In the genomic region with DNA sequence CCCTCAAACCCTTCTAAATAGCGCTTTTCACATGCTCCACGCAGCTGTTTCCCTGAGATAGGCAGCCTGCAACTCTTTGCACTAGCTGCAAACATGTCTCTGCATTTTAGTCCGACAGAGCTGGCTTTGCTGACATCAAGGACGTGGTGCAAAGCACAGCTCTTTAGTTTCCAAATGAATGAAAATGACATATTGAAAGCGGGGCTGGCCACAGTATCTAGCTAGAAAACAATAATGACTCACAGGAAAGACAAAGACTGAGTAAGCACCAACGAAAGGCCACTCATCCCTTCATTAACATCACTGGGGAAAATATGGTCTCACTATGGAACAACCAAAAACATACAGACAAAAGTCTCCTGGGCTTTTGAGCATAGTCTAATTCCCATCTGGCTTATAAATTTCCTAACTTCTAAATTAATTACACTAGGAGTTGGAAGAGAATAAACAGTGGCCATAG, we compare ENCODE assay signal across 8 cellular contexts. TPM values are rescaled to one million over a fixed set of nuclear protein-coding genes. Genes with fewer than 3 reads are reported as not detected.
DNase-seq lines count a peak whose midpoint lies in the region; ATAC-seq, FAIRE-seq and TF ChIP-seq lines count a peak whose summit lies in the region.

No MANE protein-coding gene starts in this region.

- DNase-seq in HTR-8/SVneo (ENCODE audit: insufficient read length, low spot score) (peak; percentile 41), NCI-H2029 (lab: John Stamatoyannopoulos, UW) (no peak), left ventricle myocardium inferior (no peak), NCI-H2107 (lab: John Stamatoyannopoulos, UW) (no peak)

- H3K4me1 Mint-ChIP-seq in stimulated activated memory B cell treated with anti-CD40 and anti-IgM and Interleukin-4, amounts not matched to agents 10 μg/mL and 1 μg/mL and 100 μg/mL, for 72 hours: peaks cover 5% of the 10 kb centered on the region

- peaks cover 7% of the 10 kb centered on the region for H3K9me3 ChIP-seq in left ventricle myocardium inferior (replicated peaks)

- peak; percentile 33 for FAIRE-seq in HTR-8/SVneo (lab: Jason Lieb, UNC)

- no peaks in the 10 kb centered on the region for H3K36me3 ChIP-seq in left ventricle myocardium inferior

- H3K27me3 ChIP-seq in left ventricle myocardium inferior (ENCODE audit: low read depth): no peaks in the 10 kb centered on the region

- no peak overlapping the region for H3K4me3 ChIP-seq in left ventricle myocardium inferior

- H3K9me3 Mint-ChIP-seq in stimulated activated memory B cell treated with anti-CD40 and anti-IgM and Interleukin-4, amounts not matched to agents 10 μg/mL and 1 μg/mL and 100 μg/mL, for 72 hours: no peaks in the 10 kb centered on the region

- no peaks in the 10 kb centered on the region for H3K36me3 Mint-ChIP-seq in stimulated activated memory B cell treated with anti-CD40 and anti-IgM and Interleukin-4, amounts not matched to agents 10 μg/mL and 1 μg/mL and 100 μg/mL, for 72 hours

- ATAC-seq in GM18502 (IDR thresholded peaks at IDR 0.05; ENCODE audit: poor library complexity, unreplicated experiment) (peak; percentile 94), GM21576 (IDR thresholded peaks at IDR 0.05; ENCODE audit: unreplicated experiment) (peak; percentile 81)
- peak; percentile 86 for ATAC-seq in stimulated activated memory B cell treated with anti-CD40 and anti-IgM and Interleukin-4, amounts not matched to agents 10 μg/mL and 1 μg/mL and 100 μg/mL, for 72 hours

- H3K4me1 ChIP-seq in left ventricle myocardium inferior: peaks cover 8% of the 10 kb centered on the region

- intact Hi-C loops in left ventricle myocardium inferior (cut with micrococcal nuclease): no loop called here

- H3K27ac Mint-ChIP-seq in stimulated activated memory B cell treated with anti-CD40 and anti-IgM and Interleukin-4, amounts not matched to agents 10 μg/mL and 1 μg/mL and 100 μg/mL, for 72 hours: no peak overlapping the region

- H3K27me3 Mint-ChIP-seq in stimulated activated memory B cell treated with anti-CD40 and anti-IgM and Interleukin-4, amounts not matched to agents 10 μg/mL and 1 μg/mL and 100 μg/mL, for 72 hours: peaks cover 35% of the 10 kb centered on the region

- no peak for TF ChIP-seq CTCF in left ventricle myocardium inferior (IDR thresholded peaks at IDR 0.05; ENCODE audit: borderline replicate concordance)

- H3K27ac ChIP-seq in cingulate gyrus (ENCODE audit: low read depth, low read length): peak overlapping the region; percentile 44
- H3K27ac ChIP-seq in left ventricle myocardium inferior (replicated peaks): no peak overlapping the region

- no peak overlapping the region for H3K4me3 Mint-ChIP-seq in stimulated activated memory B cell treated with anti-CD40 and anti-IgM and Interleukin-4, amounts not matched to agents 10 μg/mL and 1 μg/mL and 100 μg/mL, for 72 hours

RNA-seq across cellular contexts. Expression of gene ZC3H12C, which starts 15.3 kb away (rescaled TPM):
- total RNA-seq in left ventricle myocardium inferior: 16.8 TPM
